1 cellular context compared by ENCODE assay signal in genomic region chrX:155009994-155010472, GRCh38.
TF ChIP-seq lines count a peak whose summit lies in the region.

No MANE protein-coding gene starts in this region.

TF ChIP-seq in endothelial cell of umbilical vein, 7 proteins besides CTCF, POLR2A, EP300 and RAD21:
- TF ChIP-seq POLR2AphosphoS5 (IDR thresholded peaks at IDR 0.05; ENCODE audit: insufficient read depth, low read depth, low read length) (no peak), GATA2 (IDR thresholded peaks at IDR 0.05; ENCODE audit: insufficient read depth, insufficient read length, low read depth, low read length) (no peak), JUN (IDR thresholded peaks at IDR 0.05; ENCODE audit: borderline replicate concordance, insufficient read depth, insufficient read length, low read depth) (no peak), EZH2 (IDR thresholded peaks at IDR 0.05; ENCODE audit: borderline replicate concordance, low read depth, low read length, severe bottlenecking) (no peak), MYC (IDR thresholded peaks at IDR 0.05; ENCODE audit: low read depth, low read length) (no peak), FOS (IDR thresholded peaks at IDR 0.05; ENCODE audit: borderline replicate concordance, insufficient read depth, low read length) (no peak)
- TF ChIP-seq, protein P1, sequence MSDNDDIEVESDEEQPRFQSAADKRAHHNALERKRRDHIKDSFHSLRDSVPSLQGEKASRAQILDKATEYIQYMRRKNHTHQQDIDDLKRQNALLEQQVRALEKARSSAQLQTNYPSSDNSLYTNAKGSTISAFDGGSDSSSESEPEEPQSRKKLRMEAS (IDR thresholded peaks at IDR 0.05; ENCODE audit: insufficient read depth, insufficient read length): no peak
